Comparison of ENCODE assay signal across 14 cellular contexts in genomic region chr17:65727243-65727642, GRCh38.
DNase-seq lines count a peak whose midpoint lies in the region; ATAC-seq and TF ChIP-seq lines count a peak whose summit lies in the region.
"Had no signal": no experiment of that assay in that cellular context is flagged by ENCODE, and none has a peak within 500 bp of the region (broad histone marks: within the 10 kb centered on the region; RNA-seq: fewer than 3 reads in every experiment).

No MANE protein-coding gene starts in this region.

- H3K36me3 ChIP-seq in Caco-2 (ENCODE audit: control insufficient read depth, insufficient read depth, low read length): no peaks in the 10 kb centered on the region
- no peaks in the 10 kb centered on the region for H3K36me3 ChIP-seq in esophagus muscularis mucosa
- H3K36me3 ChIP-seq in PC-3 (ENCODE audit: low read depth, low read length): no peaks in the 10 kb centered on the region

- H3K36me3 Mint-ChIP-seq in Caco-2 (ENCODE audit: insufficient read depth, unreplicated experiment): no peaks in the 10 kb centered on the region
- no peaks in the 10 kb centered on the region for H3K36me3 Mint-ChIP-seq in activated T-cell treated with anti-CD3 and anti-CD28 coated beads, Interleukin-2, amount 50 U/mL, for 4 hours (ENCODE audit: insufficient read depth)
- H3K36me3 Mint-ChIP-seq: CD4-positive, alpha-beta memory T cell had no signal

- peak overlapping the region; percentile 35 for H3K27ac Mint-ChIP-seq in Caco-2 (ENCODE audit: unreplicated experiment)
- H3K27ac Mint-ChIP-seq: CD4-positive, alpha-beta memory T cell; GM23338; H9 had no signal

- CTCF ChIA-PET in Caco-2 (lab: Charles Lee): no interaction called here
- CTCF ChIA-PET in PC-3 (lab: Charles Lee): no interaction called here

- no peak for TF ChIP-seq POLR2A in esophagus muscularis mucosa (IDR thresholded peaks at IDR 0.05; ENCODE audit: low read depth)

- H3K79me2 ChIP-seq in PC-3 (ENCODE audit: low read length): no peaks in the 10 kb centered on the region

- H3K27ac ChIP-seq in esophagus muscularis mucosa (replicated peaks in 1 of 4) (peak overlapping the region in 3 of 4 donors; percentile 3 to 44 (median 42)), PC-3 (ENCODE audit: low read length) (no peak overlapping the region)

- no peaks in the 10 kb centered on the region for H4K20me1 ChIP-seq in PC-3 (ENCODE audit: low read length)

- H3K9me3 Mint-ChIP-seq in Caco-2 (ENCODE audit: unreplicated experiment): peaks cover 25% of the 10 kb centered on the region
- H3K9me3 Mint-ChIP-seq in activated T-cell treated with anti-CD3 and anti-CD28 coated beads, Interleukin-2, amount 50 U/mL, for 4 hours: no peaks in the 10 kb centered on the region
- H3K9me3 Mint-ChIP-seq: GM23338, H9 had no signal

- ATAC-seq in PC-3: no peak
- no peak for ATAC-seq in activated T-cell treated with anti-CD3 and anti-CD28 coated beads, Interleukin-2, amount 50 U/mL, for 4 hours
- ATAC-seq: GM23338, HCT116 had no signal

- TF ChIP-seq CTCF in Caco-2 (IDR thresholded peaks at IDR 0.05; ENCODE audit: insufficient read depth in 1 of 2, low read depth in 1 of 2, low read length in 1 of 2, severe bottlenecking in 1 of 2, unreplicated experiment in 1 of 2) (no peak), esophagus muscularis mucosa (IDR thresholded peaks at IDR 0.05) (no peak), PC-3 (conservative IDR thresholded peaks at IDR 0.05; ENCODE audit: low read depth, low read length) (no peak)

- H3F3A ChIP-seq in PC-3 (ENCODE audit: low read length, unreplicated experiment): no peaks in the 10 kb centered on the region

- BruUV-seq in Caco-2 (replicated peaks; lab: Mats Ljungman, UMichigan): no TSS peak
- BruUV-seq in PC-3 (replicated peaks; lab: Mats Ljungman, UMichigan): no TSS peak

- TF ChIP-seq EP300 in esophagus muscularis mucosa (IDR thresholded peaks at IDR 0.05): no peak

- 16% methylated on average over 2 of the region's 2 CpGs for WGBS in esophagus muscularis mucosa

- H3K4me3 ChIP-seq in Caco-2 (ENCODE audit: low read depth, low read length) (no peak overlapping the region), esophagus muscularis mucosa (no peak overlapping the region), PC-3 (ENCODE audit: low read length) (no peak overlapping the region)
- H3K4me3 ChIP-seq: GM23338 had no signal

- intact Hi-C loops in Caco-2 (cut with micrococcal nuclease; ENCODE audit: unreplicated experiment): no loop called here
- intact Hi-C loops in esophagus muscularis mucosa (cut with DNase I): no loop called here
- intact Hi-C loops in PC-3 (cut with micrococcal nuclease): loop anchor here (2.0 kb wide), 1 partner anchor 16 kb away; no protein-coding TSS in a partner anchor

- H3K9me3 ChIP-seq in Caco-2 (no peaks in the 10 kb centered on the region), esophagus muscularis mucosa (peaks cover 0 to 5% (median 1%) of the 10 kb centered on the region in 4 donors), PC-3 (ENCODE audit: low read length) (no peaks in the 10 kb centered on the region)

- no peak overlapping the region for H3K4me3 Mint-ChIP-seq in Caco-2 (ENCODE audit: unreplicated experiment)
- H3K4me3 Mint-ChIP-seq in activated T-cell treated with anti-CD3 and anti-CD28 coated beads, Interleukin-2, amount 50 U/mL, for 4 hours: no peak overlapping the region
- H3K4me3 Mint-ChIP-seq: CD4-positive, alpha-beta memory T cell; GM23338; H9 had no signal

- no peak overlapping the region for H2AFZ ChIP-seq in PC-3 (ENCODE audit: low read length)
- H2AFZ ChIP-seq: GM23338 had no signal

- H3K27me3 ChIP-seq in Caco-2 (replicated peaks; ENCODE audit: control insufficient read depth, insufficient read depth, low read length): no peaks in the 10 kb centered on the region
- no peaks in the 10 kb centered on the region for H3K27me3 ChIP-seq in esophagus muscularis mucosa
- no peaks in the 10 kb centered on the region for H3K27me3 ChIP-seq in PC-3 (ENCODE audit: low read length)

- POLR2A ChIA-PET in Caco-2 (lab: Charles Lee) (no interaction called here), PC-3 (lab: Charles Lee; ENCODE audit: unreplicated experiment) (interaction anchor here (0.6 kb wide), 1 partner anchor 164 kb away, joined by 7 read pairs; no protein-coding TSS in a partner anchor)

- H3K4me1 ChIP-seq in Caco-2: peaks cover 14% of the 10 kb centered on the region; the same call in 1 of the 2 replicates
- H3K4me1 ChIP-seq in esophagus muscularis mucosa: peaks cover 14 to 46% (median 43%) of the 10 kb centered on the region in 4 donors
- peaks cover 15% of the 10 kb centered on the region for H3K4me1 ChIP-seq in PC-3 (ENCODE audit: insufficient read depth, low read length)

- DNase-seq in Caco-2: no peak
- DNase-seq in esophagus muscularis mucosa (ENCODE audit: extremely low spot score): no peak
- peak; percentile 27 for DNase-seq in medulla oblongata (ENCODE audit: extremely low spot score)
- no peak for DNase-seq in NCI-H146 (lab: John Stamatoyannopoulos, UW)
- no peak for DNase-seq in PC-3
- no peak for DNase-seq in activated T-cell treated with anti-CD3 and anti-CD28 coated beads, Interleukin-2, amount 50 U/mL, for 4 hours
- DNase-seq: C1 segment of cervical spinal cord; CD4-positive, alpha-beta memory T cell; COR-L47; DMS153; DND-41; H9 had no signal

- no peak overlapping the region for H3K4me2 ChIP-seq in PC-3 (ENCODE audit: low read length)
- H3K4me2 ChIP-seq: GM23338 had no signal

- H3K9ac ChIP-seq in PC-3 (ENCODE audit: low read length): no peak overlapping the region

- H3K27me3 Mint-ChIP-seq in Caco-2 (ENCODE audit: insufficient read depth, unreplicated experiment): no peaks in the 10 kb centered on the region
- H3K27me3 Mint-ChIP-seq in activated T-cell treated with anti-CD3 and anti-CD28 coated beads, Interleukin-2, amount 50 U/mL, for 4 hours (ENCODE audit: low read depth): peaks cover 1% of the 10 kb centered on the region
- H3K27me3 Mint-ChIP-seq: CD4-positive, alpha-beta memory T cell had no signal

- H3K4me1 Mint-ChIP-seq in Caco-2 (ENCODE audit: low read depth, unreplicated experiment): peaks cover 24% of the 10 kb centered on the region
- no peaks in the 10 kb centered on the region for H3K4me1 Mint-ChIP-seq in activated T-cell treated with anti-CD3 and anti-CD28 coated beads, Interleukin-2, amount 50 U/mL, for 4 hours (ENCODE audit: low read depth)
- H3K4me1 Mint-ChIP-seq: GM23338, H9 had no signal

- H3K9me2 ChIP-seq in PC-3 (replicated peaks; ENCODE audit: low read length): no peaks in the 10 kb centered on the region
